In the genomic region with DNA sequence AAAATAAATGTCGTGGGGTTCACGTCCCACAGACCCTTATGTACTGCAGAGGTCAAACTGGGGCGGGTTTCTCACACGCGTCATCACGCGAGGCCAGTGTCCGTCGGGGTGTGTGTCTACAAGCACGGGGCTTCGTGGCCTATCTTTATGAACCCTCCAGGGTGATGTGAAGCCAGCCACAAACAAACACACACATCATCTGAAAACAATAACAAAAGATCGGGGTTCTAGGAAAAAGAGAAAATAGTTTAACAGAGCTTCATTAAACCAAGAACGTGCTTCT, we compare ENCODE assay signal across 24 cellular contexts. TPM values are rescaled to one million over a fixed set of nuclear protein-coding genes. Genes with fewer than 3 reads are reported as not detected.
DNase-seq lines count a peak whose midpoint lies in the region; ATAC-seq, FAIRE-seq and TF ChIP-seq lines count a peak whose summit lies in the region.
"Had no signal": no experiment of that assay in that cellular context is flagged by ENCODE, and none has a peak within 500 bp of the region (broad histone marks: within the 10 kb centered on the region; RNA-seq: fewer than 3 reads in every experiment).

No MANE protein-coding gene starts in this region.

- H3K36me3 Mint-ChIP-seq in WTC11, result no peaks in the 10 kb centered on the region
- H3K36me3 Mint-ChIP-seq: CD8-positive, alpha-beta memory T cell had no signal

- intact Hi-C loops in tibial artery (cut with DNase I; ENCODE audit: low total_unique reads) (no loop called here), esophagus squamous epithelium (cut with DNase I) (no loop called here)

- H3K27me3 ChIP-seq in tibial artery (no peaks in the 10 kb centered on the region), esophagus squamous epithelium (no peaks in the 10 kb centered on the region)
- H3K27me3 ChIP-seq: BE2C had no signal

- H3K4me1 Mint-ChIP-seq in WTC11, result peaks cover 7% of the 10 kb centered on the region
- H3K4me1 Mint-ChIP-seq: CD8-positive, alpha-beta memory T cell; GM23338 had no signal

- TF ChIP-seq CTCF in WTC11 (IDR thresholded peaks at IDR 0.05) (no peak), coronary artery (IDR thresholded peaks at IDR 0.05) (no peak), tibial artery (IDR thresholded peaks at IDR 0.05) (no peak), esophagus squamous epithelium (IDR thresholded peaks at IDR 0.05) (no peak)

- 0 out of 2 replicates have a peak overlapping the region, but pooled peaks have one; percentile 9 for H3K27ac Mint-ChIP-seq in WTC11
- H3K27ac Mint-ChIP-seq: CD8-positive, alpha-beta memory T cell; GM23338 had no signal

- no peak for FAIRE-seq in GM12891 (lab: Jason Lieb, UNC)
- FAIRE-seq: A204.1, GM12878, HTR-8/SVneo had no signal

- ATAC-seq in WTC11, result no peak
- ATAC-seq: GM12878, GM23338 had no signal

- H3K4me1 ChIP-seq in tibial artery (peaks cover 0 to 14% (median 4%) of the 10 kb centered on the region in 4 donors), esophagus squamous epithelium (no peaks in the 10 kb centered on the region)
- H3K4me1 ChIP-seq: BE2C had no signal

- POLR2A ChIA-PET in WTC11 (lab: Charles Lee), result no interaction called here

- DNase-seq in WTC11 (ENCODE audit: low spot score) (no peak), coronary artery (ENCODE audit: low spot score) (peak; percentile 54), mesenteric fat pad (ENCODE audit: low spot score) (peak; percentile 60), tibial artery (peak; percentile 13 to 14), esophagus squamous epithelium (lab: John Stamatoyannopoulos, UW) (no peak), GM12891 (ENCODE audit: insufficient read length, low spot score) (no peak)
- DNase-seq in NK-92 treated with Interleukin-12 subunit alpha and Interleukin-12 subunit beta, amount 100 ng/mL, for 24 hours (lab: John Stamatoyannopoulos, UW), result no peak
- DNase-seq: ACHN; BE2C; C1 segment of cervical spinal cord; CD4-positive, CD25-positive, alpha-beta regulatory T cell; CD8-positive, alpha-beta memory T cell; COR-L47; DMS 273 treated with DMSO at 0.1 percent for 48 hours; DMS53; DND-41; EL; IMR-90 had no signal

- 87 to 96% methylated on average over 13 of the region's 13 CpGs for WGBS in esophagus squamous epithelium, 2 donors

- TF ChIP-seq POLR2A in esophagus squamous epithelium (IDR thresholded peaks at IDR 0.05), result no peak
- TF ChIP-seq POLR2A in GM12891 (IDR thresholded peaks at IDR 0.05; ENCODE audit: low read depth, low read length), result no peak

- CTCF ChIA-PET in WTC11 (lab: Charles Lee), result no interaction called here

- H3K27ac ChIP-seq in coronary artery (no peak overlapping the region), tibial artery (no peak overlapping the region), esophagus squamous epithelium (no peak overlapping the region)

- H3K4me3 ChIP-seq in coronary artery, result no peak overlapping the region
- H3K4me3 ChIP-seq in tibial artery, result no peak overlapping the region
- H3K4me3 ChIP-seq in esophagus squamous epithelium, result no peak overlapping the region
- H3K4me3 ChIP-seq: GM12878, GM23338 had no signal

- no peaks in the 10 kb centered on the region for H3K27me3 Mint-ChIP-seq in WTC11 (ENCODE audit: low read depth)
- H3K27me3 Mint-ChIP-seq: CD8-positive, alpha-beta memory T cell had no signal

- H3K9me3 Mint-ChIP-seq in WTC11, result no peaks in the 10 kb centered on the region
- H3K9me3 Mint-ChIP-seq: CD4-positive, CD25-positive, alpha-beta regulatory T cell; GM23338 had no signal

- H3K36me3 ChIP-seq in tibial artery (peaks cover 0 to 11% (median 5%) of the 10 kb centered on the region in 3 donors), esophagus squamous epithelium (no peaks in the 10 kb centered on the region)
- H3K36me3 ChIP-seq: BE2C had no signal

- no peak overlapping the region for H3K4me3 Mint-ChIP-seq in WTC11
- H3K4me3 Mint-ChIP-seq: CD4-positive, CD25-positive, alpha-beta regulatory T cell; CD8-positive, alpha-beta memory T cell; GM23338; H9 had no signal

- H3K9me3 ChIP-seq in tibial artery (no peaks in the 10 kb centered on the region), esophagus squamous epithelium (no peaks in the 10 kb centered on the region)
- H3K9me3 ChIP-seq: BE2C had no signal

TF ChIP-seq in WTC11, 78 proteins besides CTCF, POLR2A, EP300 and RAD21 (continues in another document):
- TF ChIP-seq, protein P1, sequence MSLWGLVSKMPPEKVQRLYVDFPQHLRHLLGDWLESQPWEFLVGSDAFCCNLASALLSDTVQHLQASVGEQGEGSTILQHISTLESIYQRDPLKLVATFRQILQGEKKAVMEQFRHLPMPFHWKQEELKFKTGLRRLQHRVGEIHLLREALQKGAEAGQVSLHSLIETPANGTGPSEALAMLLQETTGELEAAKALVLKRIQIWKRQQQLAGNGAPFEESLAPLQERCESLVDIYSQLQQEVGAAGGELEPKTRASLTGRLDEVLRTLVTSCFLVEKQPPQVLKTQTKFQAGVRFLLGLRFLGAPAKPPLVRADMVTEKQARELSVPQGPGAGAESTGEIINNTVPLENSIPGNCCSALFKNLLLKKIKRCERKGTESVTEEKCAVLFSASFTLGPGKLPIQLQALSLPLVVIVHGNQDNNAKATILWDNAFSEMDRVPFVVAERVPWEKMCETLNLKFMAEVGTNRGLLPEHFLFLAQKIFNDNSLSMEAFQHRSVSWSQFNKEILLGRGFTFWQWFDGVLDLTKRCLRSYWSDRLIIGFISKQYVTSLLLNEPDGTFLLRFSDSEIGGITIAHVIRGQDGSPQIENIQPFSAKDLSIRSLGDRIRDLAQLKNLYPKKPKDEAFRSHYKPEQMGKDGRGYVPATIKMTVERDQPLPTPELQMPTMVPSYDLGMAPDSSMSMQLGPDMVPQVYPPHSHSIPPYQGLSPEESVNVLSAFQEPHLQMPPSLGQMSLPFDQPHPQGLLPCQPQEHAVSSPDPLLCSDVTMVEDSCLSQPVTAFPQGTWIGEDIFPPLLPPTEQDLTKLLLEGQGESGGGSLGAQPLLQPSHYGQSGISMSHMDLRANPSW (CRISPR knock-in tag; conservative IDR thresholded peaks at IDR 0.05; ENCODE audit: low read depth), result no peak

TF ChIP-seq in GM12891, 5 proteins besides CTCF, POLR2A, EP300 and RAD21:
- TF ChIP-seq PAX5 (IDR thresholded peaks at IDR 0.05; ENCODE audit: insufficient read depth, low read length, severe bottlenecking) (no peak), POLR2AphosphoS5 (IDR thresholded peaks at IDR 0.05; ENCODE audit: low read depth, low read length) (no peak), POU2F2 (IDR thresholded peaks at IDR 0.05; ENCODE audit: low read depth, low read length) (no peak), TAF1 (IDR thresholded peaks at IDR 0.05; ENCODE audit: low read depth, low read length) (no peak), SPI1 (IDR thresholded peaks at IDR 0.05; ENCODE audit: low read depth, low read length) (no peak)

RNA-seq across cellular contexts. Expression of gene LDLRAD4, which starts 23.3 kb away (rescaled TPM):
- total RNA-seq in WTC11 (2021) (2.9 to 6.2 TPM (median 3.0 TPM) in 3 replicates), mesenteric fat pad (39.6 TPM), esophagus squamous epithelium (10 to 100 TPM in 2 of 4 donors, 1 to 10 TPM in 1, under 1 TPM in 1; 0.91 to 17.9 (median 6.8) TPM)
- 31.0 TPM for polyA plus RNA-seq in GM12891 (2012; ENCODE audit: low read depth, missing spikeins)
- total RNA-seq: G401, IMR-90 had no signal
- polyA plus RNA-seq: IMR-90 had no signal

Comparison
In these comparisons a context has a peak if more than half of its experiments do, and no peak if none do; other contexts are left out.
1. DNase-seq: peak in coronary artery (single experiment), mesenteric fat pad (single experiment) and tibial artery (2 of 2); none in WTC11 (single experiment), NK-92 treated with Interleukin-12 subunit alpha and Interleukin-12 subunit beta, amount 100 ng/mL, for 24 hours (single experiment), esophagus squamous epithelium (single experiment) and GM12891 (single experiment).